25 cellular contexts compared by ENCODE assay signal in the genomic region with DNA sequence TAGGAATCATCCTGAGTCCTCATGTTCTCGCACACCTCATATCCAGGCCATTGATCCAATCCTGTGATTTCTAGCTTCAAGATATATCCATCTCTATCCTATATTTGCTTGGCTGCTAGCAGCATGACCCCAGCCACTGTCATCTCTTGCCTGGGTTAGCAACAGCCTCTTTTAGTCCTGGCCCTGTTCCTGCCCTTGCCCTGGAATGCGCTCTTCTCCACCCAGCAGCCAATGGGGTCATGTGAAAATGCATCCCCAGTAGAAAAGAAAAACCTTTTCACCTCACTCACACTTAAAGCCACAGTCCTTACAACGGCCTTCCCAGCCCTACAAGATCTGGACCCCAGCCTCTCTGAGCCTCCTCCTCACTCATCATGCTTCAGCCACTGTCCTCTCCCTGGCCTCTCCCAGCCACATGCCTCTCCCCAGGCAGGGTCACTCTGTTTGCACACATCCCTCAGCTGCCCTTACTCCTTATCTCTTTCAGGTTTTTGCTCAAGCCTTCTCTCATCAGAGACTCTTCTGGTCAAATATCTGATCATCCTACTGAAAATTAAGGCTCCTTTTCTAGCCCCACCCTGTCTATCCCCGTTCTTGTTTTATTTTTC. TPM values are rescaled to one million over a fixed set of nuclear protein-coding genes. Genes with fewer than 3 reads are reported as not detected.
DNase-seq lines count a peak whose midpoint lies in the region; ATAC-seq and TF ChIP-seq lines count a peak whose summit lies in the region.
"Had no signal": no experiment of that assay in that cellular context is flagged by ENCODE, and none has a peak within 500 bp of the region (broad histone marks: within the 10 kb centered on the region; RNA-seq: fewer than 3 reads in every experiment).

No MANE protein-coding gene starts in this region.

- H3K36me3 ChIP-seq in naive thymus-derived CD4-positive, alpha-beta T cell (ENCODE audit: control insufficient read depth in 2 of 3, insufficient read depth in 3 of 3, low read length in 3 of 3), result no peaks in the 10 kb centered on the region
- H3K36me3 ChIP-seq in spleen (no peaks in the 10 kb centered on the region), HAP-1 (replicated peaks) (no peaks in the 10 kb centered on the region)
- H3K36me3 ChIP-seq: adrenal gland, esophagus muscularis mucosa, lower lobe of right lung had no signal

- H3K36me3 Mint-ChIP-seq in activated T-cell treated with anti-CD3 and anti-CD28 coated beads, Interleukin-2, amount 50 U/mL, for 24 hours (ENCODE audit: low read depth), result no peaks in the 10 kb centered on the region
- H3K36me3 Mint-ChIP-seq in central memory CD8-positive, alpha-beta T cell (ENCODE audit: insufficient read depth), result peaks cover 4% of the 10 kb centered on the region
- H3K36me3 Mint-ChIP-seq in naive thymus-derived CD4-positive, alpha-beta T cell, result peaks cover 0 to 4% (median 0%) of the 10 kb centered on the region in 5 donors
- H3K36me3 Mint-ChIP-seq: brain had no signal

- no peak overlapping the region for H3K4me3 Mint-ChIP-seq in activated T-cell treated with anti-CD3 and anti-CD28 coated beads, Interleukin-2, amount 50 U/mL, for 24 hours
- no peak overlapping the region for H3K4me3 Mint-ChIP-seq in central memory CD8-positive, alpha-beta T cell
- peak overlapping the region in 7 of 10 donors; percentile 2 to 54 (median 33) for H3K4me3 Mint-ChIP-seq in naive thymus-derived CD4-positive, alpha-beta T cell
- H3K4me3 Mint-ChIP-seq: brain; endodermal cell; H9; T-helper 1 cell treated with Interleukin-12 subunit alpha and Interleukin-12 subunit beta and Interleukin-4 antibody, amounts not matched to agents 30 μg/mL and 1 μg/mL, for 36 hours had no signal

- DNase-seq in activated T-cell treated with anti-CD3 and anti-CD28 coated beads, Interleukin-2, amount 50 U/mL, for 24 hours, result no peak
- DNase-seq in activated T-cell treated with anti-CD3 and anti-CD28 coated beads for 4 hours (no peak), EH (ENCODE audit: low read depth) (peak; percentile 32), spleen (no peak), NCI-H128 (lab: John Stamatoyannopoulos, UW; ENCODE audit: unreplicated experiment) (no peak), HAP-1 (ENCODE audit: low spot score in 2 of 2) (no peak)
- no peak for DNase-seq in central memory CD8-positive, alpha-beta T cell (ENCODE audit: low spot score in 2 of 2)
- DNase-seq in naive thymus-derived CD4-positive, alpha-beta T cell, result no peak
- DNase-seq: activated CD4-positive, alpha-beta T cell treated with anti-CD3 and anti-CD28 coated beads for 4 hours; activated CD8-positive, alpha-beta memory T cell treated with anti-CD3 and anti-CD28 coated beads, Interleukin-2, amount 50 U/mL, for 4 hours; adrenal gland; COR-L47; DMS79; endodermal cell; H9; hypothalamus; lower lobe of right lung; mucosa of descending colon; MV-4-11; NCI-H524 treated with DMSO at 0.1 percent for 48 hours; posterior cingulate gyrus had no signal

- no peak overlapping the region for H3K27ac ChIP-seq in naive thymus-derived CD4-positive, alpha-beta T cell (ENCODE audit: low read depth, low read length)
- H3K27ac ChIP-seq in spleen, result no peak overlapping the region
- H3K27ac ChIP-seq: adrenal gland, esophagus muscularis mucosa, lower lobe of right lung had no signal

- in situ Hi-C loops in HAP-1 (cut with MboI; ENCODE audit: low sequenced_read_pairs), result no loop called here

- no peak overlapping the region for H3K4me3 ChIP-seq in naive thymus-derived CD4-positive, alpha-beta T cell (ENCODE audit: low read length)
- H3K4me3 ChIP-seq in spleen (no peak overlapping the region), HAP-1 (no peak overlapping the region)
- H3K4me3 ChIP-seq: adrenal gland, esophagus muscularis mucosa, GM12878, lower lobe of right lung, mucosa of descending colon had no signal

- WGBS in spleen, 5 donors, result 86 to 91% (median 90%) methylated on average over 4 of the region's 4 CpGs

- POLR2A ChIA-PET in naive thymus-derived CD4-positive, alpha-beta T cell (lab: Charles Lee), result no interaction called here

- H3K27me3 Mint-ChIP-seq in activated T-cell treated with anti-CD3 and anti-CD28 coated beads, Interleukin-2, amount 50 U/mL, for 24 hours, result no peaks in the 10 kb centered on the region
- no peaks in the 10 kb centered on the region for H3K27me3 Mint-ChIP-seq in central memory CD8-positive, alpha-beta T cell
- no peaks in the 10 kb centered on the region for H3K27me3 Mint-ChIP-seq in naive thymus-derived CD4-positive, alpha-beta T cell

- TF ChIP-seq CTCF in spleen (IDR thresholded peaks at IDR 0.05 in 8 of 11, conservative IDR thresholded peaks at IDR 0.05 in 3 of 11), result no peak

- CTCF ChIA-PET in naive thymus-derived CD4-positive, alpha-beta T cell (lab: Charles Lee), result no interaction called here

- no peaks in the 10 kb centered on the region for H3K9me3 ChIP-seq in naive thymus-derived CD4-positive, alpha-beta T cell (ENCODE audit: control insufficient read depth in 2 of 3, low read length in 3 of 3)
- H3K9me3 ChIP-seq in spleen (no peaks in the 10 kb centered on the region), HAP-1 (no peaks in the 10 kb centered on the region)
- H3K9me3 ChIP-seq: adrenal gland, esophagus muscularis mucosa, lower lobe of right lung, mucosa of descending colon had no signal

- no peak for ATAC-seq in central memory CD8-positive, alpha-beta T cell (replicated peaks; ENCODE audit: extremely low read depth, poor library complexity, severe bottlenecking)
- no peak for ATAC-seq in naive thymus-derived CD4-positive, alpha-beta T cell
- ATAC-seq: GM12878, lower lobe of right lung, mucosa of descending colon had no signal

- TF ChIP-seq POLR2A in spleen (IDR thresholded peaks at IDR 0.05), result no peak

- H3K4me1 Mint-ChIP-seq in activated T-cell treated with anti-CD3 and anti-CD28 coated beads, Interleukin-2, amount 50 U/mL, for 24 hours (ENCODE audit: low read depth), result peaks cover 54% of the 10 kb centered on the region
- peaks cover 37% of the 10 kb centered on the region for H3K4me1 Mint-ChIP-seq in central memory CD8-positive, alpha-beta T cell
- H3K4me1 Mint-ChIP-seq in naive thymus-derived CD4-positive, alpha-beta T cell, result peaks cover 31 to 53% (median 48%) of the 10 kb centered on the region in 7 donors

- intact Hi-C loops in naive thymus-derived CD4-positive, alpha-beta T cell (cut with micrococcal nuclease), result no loop called here
- intact Hi-C loops in spleen (cut with DNase I; ENCODE audit: low total_unique reads), result no loop called here

- H3K9me3 Mint-ChIP-seq in activated T-cell treated with anti-CD3 and anti-CD28 coated beads, Interleukin-2, amount 50 U/mL, for 24 hours, result no peaks in the 10 kb centered on the region
- H3K9me3 Mint-ChIP-seq in central memory CD8-positive, alpha-beta T cell, result no peaks in the 10 kb centered on the region
- peaks cover 0 to 3% (median 0%) of the 10 kb centered on the region in 11 donors for H3K9me3 Mint-ChIP-seq in naive thymus-derived CD4-positive, alpha-beta T cell
- H3K9me3 Mint-ChIP-seq: brain; endodermal cell; H9; T-helper 1 cell treated with Interleukin-12 subunit alpha and Interleukin-12 subunit beta and Interleukin-4 antibody, amounts not matched to agents 30 μg/mL and 1 μg/mL, for 36 hours had no signal

- peak overlapping the region; percentile 80 for H3K27ac Mint-ChIP-seq in activated T-cell treated with anti-CD3 and anti-CD28 coated beads, Interleukin-2, amount 50 U/mL, for 24 hours
- peak overlapping the region; percentile 32 for H3K27ac Mint-ChIP-seq in central memory CD8-positive, alpha-beta T cell (ENCODE audit: low read depth)
- peak overlapping the region in 5 of 9 donors; percentile 71 to 98 (median 92) for H3K27ac Mint-ChIP-seq in naive thymus-derived CD4-positive, alpha-beta T cell
- H3K27ac Mint-ChIP-seq: brain; endodermal cell; H9; T-helper 1 cell treated with Interleukin-12 subunit alpha and Interleukin-12 subunit beta and Interleukin-4 antibody, amounts not matched to agents 30 μg/mL and 1 μg/mL, for 36 hours had no signal

- no peaks in the 10 kb centered on the region for H3K27me3 ChIP-seq in naive thymus-derived CD4-positive, alpha-beta T cell (ENCODE audit: control insufficient read depth in 2 of 2, insufficient read depth in 2 of 2, low read length in 2 of 2)
- H3K27me3 ChIP-seq in spleen (replicated peaks in 1 of 7), result no peaks in the 10 kb centered on the region
- no peaks in the 10 kb centered on the region for H3K27me3 ChIP-seq in HAP-1 (ENCODE audit: low read depth)
- H3K27me3 ChIP-seq: esophagus muscularis mucosa had no signal

- peaks cover 20 to 23% of the 10 kb centered on the region in 2 donors for H3K4me1 ChIP-seq in naive thymus-derived CD4-positive, alpha-beta T cell (ENCODE audit: control insufficient read depth in 2 of 2, insufficient read depth in 2 of 2, low read length in 2 of 2)
- H3K4me1 ChIP-seq in spleen (peaks cover 13 to 40% (median 29%) of the 10 kb centered on the region in 6 donors), HAP-1 (no peaks in the 10 kb centered on the region)

RNA-seq across cellular contexts. Expression of gene NR3C1, which starts 34.3 kb away (rescaled TPM):
- total RNA-seq in naive thymus-derived CD4-positive, alpha-beta T cell, result 100 to 1,000 TPM in 3 of 5 experiments, 10 to 100 TPM in 2; 68.0 to 140 (median 121) TPM
- 10 to 100 TPM; 86.1 to 90.2 TPM for polyA plus RNA-seq in naive thymus-derived CD4-positive, alpha-beta T cell
- total RNA-seq in spleen, result 10 to 100 TPM; 58.4 to 97.8 (median 85.0) TPM
- 10 to 100 TPM; 18.2 to 23.2 (median 20.6) TPM for polyA plus RNA-seq in spleen

Comparison
In these comparisons a context has a peak if more than half of its experiments do, and no peak if none do; other contexts are left out.
1. H3K27ac Mint-ChIP-seq: peak in every context shown above with its lines; median percentile 92 in naive thymus-derived CD4-positive, alpha-beta T cell; 80 in activated T-cell treated with anti-CD3 and anti-CD28 coated beads, Interleukin-2, amount 50 U/mL, for 24 hours; 32 in central memory CD8-positive, alpha-beta T cell.
2. H3K4me3 Mint-ChIP-seq: peak in naive thymus-derived CD4-positive, alpha-beta T cell (7 of 10); none in activated T-cell treated with anti-CD3 and anti-CD28 coated beads, Interleukin-2, amount 50 U/mL, for 24 hours (single experiment) and central memory CD8-positive, alpha-beta T cell (single experiment).